ENCODE assay signal across 17 cellular contexts in genomic region chr1:15181564-15181963, GRCh38. TPM values are rescaled to one million over a fixed set of nuclear protein-coding genes. Genes with fewer than 3 reads are reported as not detected.
DNase-seq lines count a peak whose midpoint lies in the region; FAIRE-seq and TF ChIP-seq lines count a peak whose summit lies in the region.
"Had no signal": no experiment of that assay in that cellular context is flagged by ENCODE, and none has a peak within 500 bp of the region (broad histone marks: within the 10 kb centered on the region; RNA-seq: fewer than 3 reads in every experiment).

No MANE protein-coding gene starts in this region.

- H3K27me3 ChIP-seq in astrocyte (ENCODE audit: insufficient read depth, low read length) (no peaks in the 10 kb centered on the region), small intestine (ENCODE audit: control insufficient read depth in 2 of 2, insufficient read depth in 2 of 2, low read length in 2 of 2) (no peaks in the 10 kb centered on the region)

- no peak overlapping the region for H3K4me2 ChIP-seq in astrocyte (ENCODE audit: low read length)

- H3K27ac ChIP-seq in astrocyte (ENCODE audit: low read depth, low read length) (no peak overlapping the region), small intestine (ENCODE audit: low read depth in 1 of 2, low read length in 1 of 2) (peak overlapping the region in 1 of 2 donors; percentile 43)
- H3K27ac ChIP-seq: RWPE1 had no signal

- peaks cover 5% of the 10 kb centered on the region for H4K20me1 ChIP-seq in astrocyte (ENCODE audit: insufficient read depth, low read length)

- no peak overlapping the region for H3K4me3 ChIP-seq in astrocyte (ENCODE audit: insufficient read depth, low read depth, low read length)
- H3K4me3 ChIP-seq in small intestine (ENCODE audit: low read depth in 1 of 2, low read length in 2 of 2) = no peak overlapping the region

- H2AFZ ChIP-seq in astrocyte (ENCODE audit: low read depth, low read length) = no peak overlapping the region

- no peak for TF ChIP-seq CTCF in astrocyte (IDR thresholded peaks at IDR 0.05; ENCODE audit: insufficient read depth, low read depth, low read length)

- H3K79me2 ChIP-seq in astrocyte (ENCODE audit: insufficient read depth, low read length) = no peaks in the 10 kb centered on the region

- peak overlapping the region; percentile 53 for H3K27ac Mint-ChIP-seq in astrocyte (ENCODE audit: unreplicated experiment)
- H3K27ac Mint-ChIP-seq: B cell; CD4-positive, CD25-positive, alpha-beta regulatory T cell; T-helper 1 cell treated with Interleukin-12 subunit alpha and Interleukin-12 subunit beta and Interleukin-4 antibody, amounts not matched to agents 30 μg/mL and 1 μg/mL, for 36 hours had no signal

- H3K4me1 Mint-ChIP-seq in astrocyte (ENCODE audit: low read depth, unreplicated experiment) = peaks cover 26% of the 10 kb centered on the region
- H3K4me1 Mint-ChIP-seq: B cell had no signal

- no peak overlapping the region for H3K9ac ChIP-seq in astrocyte (ENCODE audit: low read length)

- H3K9me3 ChIP-seq in astrocyte (ENCODE audit: insufficient read depth, low read depth, low read length) (no peaks in the 10 kb centered on the region), small intestine (ENCODE audit: control insufficient read depth, low read depth) (no peaks in the 10 kb centered on the region)

- no peaks in the 10 kb centered on the region for H3K36me3 ChIP-seq in astrocyte (ENCODE audit: insufficient read depth, low read length)
- H3K36me3 ChIP-seq in small intestine (ENCODE audit: control insufficient read depth in 2 of 2, insufficient read depth in 2 of 2, low read length in 2 of 2) = no peaks in the 10 kb centered on the region

- H3K9me3 Mint-ChIP-seq in astrocyte (ENCODE audit: unreplicated experiment) = no peaks in the 10 kb centered on the region
- H3K9me3 Mint-ChIP-seq: CD4-positive, CD25-positive, alpha-beta regulatory T cell; T-helper 1 cell treated with Interleukin-12 subunit alpha and Interleukin-12 subunit beta and Interleukin-4 antibody, amounts not matched to agents 30 μg/mL and 1 μg/mL, for 36 hours had no signal

- no peaks in the 10 kb centered on the region for H3K36me3 Mint-ChIP-seq in astrocyte (ENCODE audit: low read depth, unreplicated experiment)
- H3K36me3 Mint-ChIP-seq: CD4-positive, CD25-positive, alpha-beta regulatory T cell had no signal

- H3K27me3 Mint-ChIP-seq in astrocyte (ENCODE audit: low read depth, unreplicated experiment) = no peaks in the 10 kb centered on the region

- FAIRE-seq in astrocyte (lab: Jason Lieb, UNC) = no peak
- FAIRE-seq in small intestine (lab: Jason Lieb, UNC) = no peak

- H3K4me3 Mint-ChIP-seq in astrocyte (ENCODE audit: unreplicated experiment) = no peak overlapping the region
- H3K4me3 Mint-ChIP-seq: B cell; CD4-positive, CD25-positive, alpha-beta regulatory T cell; T-helper 1 cell treated with Interleukin-12 subunit alpha and Interleukin-12 subunit beta and Interleukin-4 antibody, amounts not matched to agents 30 μg/mL and 1 μg/mL, for 36 hours had no signal

- peak; percentile 94 for DNase-seq in COLO668 (lab: John Stamatoyannopoulos, UW; ENCODE audit: unreplicated experiment)
- DNase-seq in DMS53 (lab: John Stamatoyannopoulos, UW) = peak; percentile 97
- DNase-seq in astrocyte (ENCODE audit: low read depth) = no peak
- DNase-seq in kidney tubule cell (ENCODE audit: low spot score) = peak; percentile 50
- no peak for DNase-seq in activated naive CD4-positive, alpha-beta T cell treated with anti-CD3 and anti-CD28 coated beads, Interleukin-2, amount 50 U/mL, for 16 hours
- no peak for DNase-seq in small intestine
- DNase-seq in hippocampal formation (lab: John Stamatoyannopoulos, UW) = no peak
- DNase-seq: Calu3; CD4-positive, CD25-positive, alpha-beta regulatory T cell; DMS79; KG1; NCI-H1436 treated with DMSO at 0.1 percent for 48 hours; NCI-H524 treated with DMSO at 0.1 percent for 48 hours; PC-3 had no signal

- H3K4me1 ChIP-seq in astrocyte (ENCODE audit: insufficient read depth, low read length) (peaks cover 27% of the 10 kb centered on the region), small intestine (ENCODE audit: control insufficient read depth in 2 of 2, insufficient read depth in 1 of 2, low read depth in 1 of 2, low read length in 1 of 2) (peaks cover 8 to 12% of the 10 kb centered on the region in 2 donors)

- 29 to 66% (median 30%) methylated on average over 10 of the region's 10 CpGs for WGBS in small intestine, 3 donors

RNA-seq across cellular contexts. Expression of gene TMEM51, which starts 28.0 kb away (rescaled TPM):
- 6.9 TPM in 2 replicates for total RNA-seq in astrocyte
- polyA plus RNA-seq in small intestine = 10 to 100 TPM; 16.3 to 25.2 (median 17.8) TPM
- total RNA-seq: CD4-positive, CD25-positive, alpha-beta regulatory T cell had no signal
- polyA plus RNA-seq: CD4-positive, CD25-positive, alpha-beta regulatory T cell had no signal

Comparison
In these comparisons a context has a peak if more than half of its experiments do, and no peak if none do; other contexts are left out.
1. DNase-seq: peak in COLO668 (single experiment), DMS53 (single experiment) and kidney tubule cell (single experiment); none in astrocyte (single experiment), activated naive CD4-positive, alpha-beta T cell treated with anti-CD3 and anti-CD28 coated beads, Interleukin-2, amount 50 U/mL, for 16 hours (single experiment), small intestine (single experiment) and hippocampal formation (0 of 2).